Comparison of ENCODE assay signal across 27 cellular contexts in genomic region chr6:74113901-74114300, GRCh38.
"Had no signal": no experiment of that assay in that cellular context is flagged by ENCODE, and none has a peak within 500 bp of the region (broad histone marks: within the 10 kb centered on the region; RNA-seq: fewer than 3 reads in every experiment).

No MANE protein-coding gene starts in this region.

- DNase-seq: activated CD4-positive, alpha-beta memory T cell treated with anti-CD3 and anti-CD28 coated beads for 36 hours; activated CD4-positive, alpha-beta T cell treated with anti-CD3 and anti-CD28 coated beads, Interleukin-2, amount 10 ng/mL, durations not matched to agents 24 days and 14 days; activated CD4-positive, CD25-positive, alpha-beta regulatory T cell treated with anti-CD3 and anti-CD28 coated beads, Interleukin-2, amount 50 U/mL, for 72 hours; activated CD8-positive, alpha-beta memory T cell treated with anti-CD3 and anti-CD28 coated beads, Interleukin-2, amount 50 U/mL, for 48 hours; activated gamma-delta T cell; activated naive CD4-positive, alpha-beta T cell treated with anti-CD3 and anti-CD28 coated beads, Interleukin-2, amount 10 ng/mL, durations not matched to agents 7 days and 5 days; activated naive CD8-positive, alpha-beta T cell treated with anti-CD3 and anti-CD28 coated beads, Interleukin-2, amount 10 ng/mL, durations not matched to agents 7 days and 5 days; activated T-cell treated with anti-CD3 and anti-CD28 coated beads, Interleukin-2, amount 50 U/mL, for 24 hours; amniotic stem cell; central memory CD4-positive, alpha-beta T cell; dermis blood vessel endothelial cell; effector CD4-positive, alpha-beta T cell; left ventricle myocardium inferior; mucosa of descending colon; spleen; stimulated activated naive CD4-positive, alpha-beta T cell treated with Interleukin-2 at 50 U/mL for 16 hours; T1000; trophoblast cell; uterus; WERI-Rb-1 had no signal

- H3K4me1 Mint-ChIP-seq: activated naive CD4-positive, alpha-beta T cell treated with anti-CD3 and anti-CD28 coated beads, Interleukin-2, amount 10 ng/mL, durations not matched to agents 7 days and 5 days; activated naive CD8-positive, alpha-beta T cell treated with anti-CD3 and anti-CD28 coated beads, Interleukin-2, amount 10 ng/mL, durations not matched to agents 7 days and 5 days had no signal

- H3K36me3 Mint-ChIP-seq: activated CD4-positive, alpha-beta memory T cell treated with anti-CD3 and anti-CD28 coated beads for 36 hours; activated naive CD4-positive, alpha-beta T cell treated with anti-CD3 and anti-CD28 coated beads, Interleukin-2, amount 10 ng/mL, durations not matched to agents 7 days and 5 days; activated naive CD8-positive, alpha-beta T cell treated with anti-CD3 and anti-CD28 coated beads, Interleukin-2, amount 10 ng/mL, durations not matched to agents 7 days and 5 days; natural killer cell treated with Interleukin-12 subunit alpha and Interleukin-12 subunit beta and Interleukin-15 and Interleukin-18, amount 100 ng/mL, for 72 hours had no signal

- H3K27ac Mint-ChIP-seq: activated CD4-positive, alpha-beta memory T cell treated with anti-CD3 and anti-CD28 coated beads for 36 hours; activated CD4-positive, alpha-beta T cell treated with anti-CD3 and anti-CD28 coated beads, Interleukin-2, amount 10 ng/mL, durations not matched to agents 24 days and 14 days; activated naive CD4-positive, alpha-beta T cell treated with anti-CD3 and anti-CD28 coated beads, Interleukin-2, amount 10 ng/mL, durations not matched to agents 7 days and 5 days; activated naive CD8-positive, alpha-beta T cell treated with anti-CD3 and anti-CD28 coated beads, Interleukin-2, amount 10 ng/mL, durations not matched to agents 7 days and 5 days; activated T-cell treated with anti-CD3 and anti-CD28 coated beads, Interleukin-2, amount 50 U/mL, for 24 hours; natural killer cell treated with Interleukin-12 subunit alpha and Interleukin-12 subunit beta and Interleukin-15 and Interleukin-18, amount 100 ng/mL, for 72 hours; T-helper 1 cell treated with Interleukin-12 subunit alpha and Interleukin-12 subunit beta and Interleukin-4 antibody, amounts not matched to agents 30 μg/mL and 1 μg/mL, for 36 hours had no signal

- H3K36me3 ChIP-seq: esophagus muscularis mucosa, left ventricle myocardium inferior, right atrium auricular region, spleen, uterus, WERI-Rb-1 had no signal

- H3K27me3 ChIP-seq: esophagus muscularis mucosa, right atrium auricular region, spleen, uterus had no signal

- H3K27me3 Mint-ChIP-seq: activated CD4-positive, alpha-beta memory T cell treated with anti-CD3 and anti-CD28 coated beads for 36 hours; activated CD4-positive, alpha-beta T cell treated with anti-CD3 and anti-CD28 coated beads, Interleukin-2, amount 10 ng/mL, durations not matched to agents 24 days and 14 days; activated naive CD4-positive, alpha-beta T cell treated with anti-CD3 and anti-CD28 coated beads, Interleukin-2, amount 10 ng/mL, durations not matched to agents 7 days and 5 days; activated naive CD8-positive, alpha-beta T cell treated with anti-CD3 and anti-CD28 coated beads, Interleukin-2, amount 10 ng/mL, durations not matched to agents 7 days and 5 days; activated T-cell treated with anti-CD3 and anti-CD28 coated beads, Interleukin-2, amount 50 U/mL, for 24 hours; natural killer cell treated with Interleukin-12 subunit alpha and Interleukin-12 subunit beta and Interleukin-15 and Interleukin-18, amount 100 ng/mL, for 72 hours had no signal

- H3K4me3 ChIP-seq: esophagus muscularis mucosa, left ventricle myocardium inferior, lung, mucosa of descending colon, right atrium auricular region, spleen, uterus had no signal

- H3K4me3 Mint-ChIP-seq: activated CD4-positive, alpha-beta memory T cell treated with anti-CD3 and anti-CD28 coated beads for 36 hours; activated CD4-positive, alpha-beta T cell treated with anti-CD3 and anti-CD28 coated beads, Interleukin-2, amount 10 ng/mL, durations not matched to agents 24 days and 14 days; activated naive CD4-positive, alpha-beta T cell treated with anti-CD3 and anti-CD28 coated beads, Interleukin-2, amount 10 ng/mL, durations not matched to agents 7 days and 5 days; activated naive CD8-positive, alpha-beta T cell treated with anti-CD3 and anti-CD28 coated beads, Interleukin-2, amount 10 ng/mL, durations not matched to agents 7 days and 5 days; activated T-cell treated with anti-CD3 and anti-CD28 coated beads, Interleukin-2, amount 50 U/mL, for 24 hours; natural killer cell treated with Interleukin-12 subunit alpha and Interleukin-12 subunit beta and Interleukin-15 and Interleukin-18, amount 100 ng/mL, for 72 hours; T-helper 1 cell treated with Interleukin-12 subunit alpha and Interleukin-12 subunit beta and Interleukin-4 antibody, amounts not matched to agents 30 μg/mL and 1 μg/mL, for 36 hours had no signal

- H3K9me3 Mint-ChIP-seq: activated CD4-positive, alpha-beta T cell treated with anti-CD3 and anti-CD28 coated beads, Interleukin-2, amount 10 ng/mL, durations not matched to agents 24 days and 14 days; activated naive CD4-positive, alpha-beta T cell treated with anti-CD3 and anti-CD28 coated beads, Interleukin-2, amount 10 ng/mL, durations not matched to agents 7 days and 5 days; activated naive CD8-positive, alpha-beta T cell treated with anti-CD3 and anti-CD28 coated beads, Interleukin-2, amount 10 ng/mL, durations not matched to agents 7 days and 5 days; T-helper 1 cell treated with Interleukin-12 subunit alpha and Interleukin-12 subunit beta and Interleukin-4 antibody, amounts not matched to agents 30 μg/mL and 1 μg/mL, for 36 hours had no signal

- ATAC-seq: mucosa of descending colon; natural killer cell treated with Interleukin-12 subunit alpha and Interleukin-12 subunit beta and Interleukin-15 and Interleukin-18, amount 100 ng/mL, for 72 hours had no signal

- FAIRE-seq: frontal cortex, islet of Langerhans had no signal
